ENCODE assay signal across 33 cellular contexts in genomic region chr9:123517512-123517911, GRCh38.
"Had no signal": no experiment of that assay in that cellular context is flagged by ENCODE, and none has a peak within 500 bp of the region (broad histone marks: within the 10 kb centered on the region; RNA-seq: fewer than 3 reads in every experiment).

No MANE protein-coding gene starts in this region.

- H3K27me3 Mint-ChIP-seq: activated CD4-positive, alpha-beta memory T cell treated with anti-CD3 and anti-CD28 coated beads, Interleukin-2, amount 10 ng/mL, durations not matched to agents 7 days and 5 days; activated CD4-positive, alpha-beta T cell treated with anti-CD3 and anti-CD28 coated beads, Interleukin-2, amount 10 ng/mL, durations not matched to agents 7 days and 5 days; activated naive CD4-positive, alpha-beta T cell treated with anti-CD3 and anti-CD28 coated beads, Interleukin-2, amount 50 U/mL, for 24 hours; activated naive CD8-positive, alpha-beta T cell treated with anti-CD3 and anti-CD28 coated beads for 36 hours; activated naive CD8-positive, alpha-beta T cell treated with anti-CD3 and anti-CD28 coated beads, Interleukin-2, amount 50 U/mL, for 24 hours; activated T-cell treated with anti-CD3 and anti-CD28 coated beads, Interleukin-2, amount 50 U/mL, for 24 hours; central memory CD8-positive, alpha-beta T cell; dendritic cell treated with granulocyte-macrophage colony-stimulating factor and Interleukin-4, amounts not matched to agents 40 ng/mL and 50 ng/mL, for 4 days had no signal

- H3K27me3 ChIP-seq: brain microvascular endothelial cell, dorsolateral prefrontal cortex had no signal

- H3K27ac Mint-ChIP-seq: activated CD4-positive, alpha-beta memory T cell treated with anti-CD3 and anti-CD28 coated beads, Interleukin-2, amount 10 ng/mL, durations not matched to agents 7 days and 5 days; activated CD4-positive, alpha-beta T cell treated with anti-CD3 and anti-CD28 coated beads, Interleukin-2, amount 10 ng/mL, durations not matched to agents 7 days and 5 days; activated naive CD4-positive, alpha-beta T cell treated with anti-CD3 and anti-CD28 coated beads for 36 hours; activated naive CD4-positive, alpha-beta T cell treated with anti-CD3 and anti-CD28 coated beads, Interleukin-2, amount 50 U/mL, for 24 hours; activated naive CD8-positive, alpha-beta T cell treated with anti-CD3 and anti-CD28 coated beads for 36 hours; activated naive CD8-positive, alpha-beta T cell treated with anti-CD3 and anti-CD28 coated beads, Interleukin-2, amount 50 U/mL, for 24 hours; activated T-cell treated with anti-CD3 and anti-CD28 coated beads, Interleukin-2, amount 50 U/mL, for 24 hours; activated T-cell treated with anti-CD3 and anti-CD28 coated beads, Interleukin-2, amount 50 U/mL, for 72 hours; dendritic cell treated with granulocyte-macrophage colony-stimulating factor and Interleukin-4, amounts not matched to agents 40 ng/mL and 50 ng/mL, for 4 days; endodermal cell; WTC11 had no signal

- ATAC-seq: activated naive CD8-positive, alpha-beta T cell treated with anti-CD3 and anti-CD28 coated beads, Interleukin-2, amount 50 U/mL, for 24 hours; activated T-cell treated with anti-CD3 and anti-CD28 coated beads, Interleukin-2, amount 50 U/mL, for 72 hours; esophagus mucosa; WTC11 had no signal

- H3K4me3 Mint-ChIP-seq: activated CD4-positive, alpha-beta memory T cell treated with anti-CD3 and anti-CD28 coated beads, Interleukin-2, amount 10 ng/mL, durations not matched to agents 7 days and 5 days; activated CD4-positive, alpha-beta T cell treated with anti-CD3 and anti-CD28 coated beads, Interleukin-2, amount 10 ng/mL, durations not matched to agents 7 days and 5 days; activated naive CD4-positive, alpha-beta T cell treated with anti-CD3 and anti-CD28 coated beads for 36 hours; activated naive CD4-positive, alpha-beta T cell treated with anti-CD3 and anti-CD28 coated beads, Interleukin-2, amount 50 U/mL, for 24 hours; activated naive CD8-positive, alpha-beta T cell treated with anti-CD3 and anti-CD28 coated beads for 36 hours; activated naive CD8-positive, alpha-beta T cell treated with anti-CD3 and anti-CD28 coated beads, Interleukin-2, amount 50 U/mL, for 24 hours; activated T-cell treated with anti-CD3 and anti-CD28 coated beads, Interleukin-2, amount 50 U/mL, for 24 hours; activated T-cell treated with anti-CD3 and anti-CD28 coated beads, Interleukin-2, amount 50 U/mL, for 72 hours; central memory CD8-positive, alpha-beta T cell; dendritic cell treated with granulocyte-macrophage colony-stimulating factor and Interleukin-4, amounts not matched to agents 40 ng/mL and 50 ng/mL, for 4 days; endodermal cell; WTC11 had no signal

- H3K4me1 Mint-ChIP-seq: activated CD4-positive, alpha-beta memory T cell treated with anti-CD3 and anti-CD28 coated beads, Interleukin-2, amount 10 ng/mL, durations not matched to agents 7 days and 5 days; activated CD4-positive, alpha-beta T cell treated with anti-CD3 and anti-CD28 coated beads, Interleukin-2, amount 10 ng/mL, durations not matched to agents 7 days and 5 days; activated naive CD4-positive, alpha-beta T cell treated with anti-CD3 and anti-CD28 coated beads, Interleukin-2, amount 50 U/mL, for 24 hours; activated naive CD8-positive, alpha-beta T cell treated with anti-CD3 and anti-CD28 coated beads for 36 hours; activated naive CD8-positive, alpha-beta T cell treated with anti-CD3 and anti-CD28 coated beads, Interleukin-2, amount 50 U/mL, for 24 hours; central memory CD8-positive, alpha-beta T cell; endodermal cell had no signal

- H3K9me3 Mint-ChIP-seq: activated CD4-positive, alpha-beta memory T cell treated with anti-CD3 and anti-CD28 coated beads, Interleukin-2, amount 10 ng/mL, durations not matched to agents 7 days and 5 days; activated CD4-positive, alpha-beta T cell treated with anti-CD3 and anti-CD28 coated beads, Interleukin-2, amount 10 ng/mL, durations not matched to agents 7 days and 5 days; activated naive CD4-positive, alpha-beta T cell treated with anti-CD3 and anti-CD28 coated beads for 36 hours; activated naive CD4-positive, alpha-beta T cell treated with anti-CD3 and anti-CD28 coated beads, Interleukin-2, amount 50 U/mL, for 24 hours; activated naive CD8-positive, alpha-beta T cell treated with anti-CD3 and anti-CD28 coated beads for 36 hours; activated naive CD8-positive, alpha-beta T cell treated with anti-CD3 and anti-CD28 coated beads, Interleukin-2, amount 50 U/mL, for 24 hours; activated T-cell treated with anti-CD3 and anti-CD28 coated beads, Interleukin-2, amount 50 U/mL, for 24 hours; activated T-cell treated with anti-CD3 and anti-CD28 coated beads, Interleukin-2, amount 50 U/mL, for 72 hours; central memory CD8-positive, alpha-beta T cell; dendritic cell treated with granulocyte-macrophage colony-stimulating factor and Interleukin-4, amounts not matched to agents 40 ng/mL and 50 ng/mL, for 4 days; endodermal cell; WTC11 had no signal

- DNase-seq: activated CD4-positive, alpha-beta memory T cell treated with anti-CD3 and anti-CD28 coated beads, Interleukin-2, amount 10 ng/mL, durations not matched to agents 7 days and 5 days; activated CD4-positive, alpha-beta T cell treated with anti-CD3 and anti-CD28 coated beads for 1 hour; activated CD4-positive, alpha-beta T cell treated with anti-CD3 and anti-CD28 coated beads for 4 hours; activated CD4-positive, alpha-beta T cell treated with anti-CD3 and anti-CD28 coated beads, Interleukin-2, amount 10 ng/mL, durations not matched to agents 7 days and 5 days; activated CD4-positive, alpha-beta T cell treated with anti-CD3 and anti-CD28 coated beads, Interleukin-2, amount 50 U/mL, for 4 hours; activated CD8-positive, alpha-beta memory T cell treated with anti-CD3 and anti-CD28 coated beads, Interleukin-2, amount 50 U/mL, for 48 hours; activated effector memory CD4-positive, alpha-beta T cell treated with anti-CD3 and anti-CD28 coated beads, Interleukin-2, amount 50 U/mL, for 16 hours; activated naive CD4-positive, alpha-beta T cell treated with anti-CD3 and anti-CD28 coated beads for 36 hours; activated naive CD8-positive, alpha-beta T cell treated with anti-CD3 and anti-CD28 coated beads for 36 hours; activated naive CD8-positive, alpha-beta T cell treated with anti-CD3 and anti-CD28 coated beads, Interleukin-2, amount 50 U/mL, for 24 hours; activated T-cell treated with anti-CD3 and anti-CD28 coated beads for 4 hours; activated T-cell treated with anti-CD3 and anti-CD28 coated beads, Interleukin-2, amount 50 U/mL, for 24 hours; activated T-cell treated with anti-CD3 and anti-CD28 coated beads, Interleukin-2, amount 50 U/mL, for 72 hours; amniotic stem cell; anterior cingulate cortex; brain microvascular endothelial cell; dorsolateral prefrontal cortex; effector memory CD4-positive, alpha-beta T cell; endodermal cell; head of caudate nucleus; hippocampal formation; T-helper 2 cell had no signal

- H3K4me3 ChIP-seq: coronary artery, dorsolateral prefrontal cortex had no signal

- H3K36me3 ChIP-seq: brain microvascular endothelial cell had no signal

- H3K27ac ChIP-seq: brain microvascular endothelial cell, coronary artery, dorsolateral prefrontal cortex, VCaP had no signal

- FAIRE-seq: astrocyte, bronchial epithelial cell, frontal cortex, TTC549 had no signal

- H3K36me3 Mint-ChIP-seq: WTC11 had no signal
